Comparison of ENCODE assay signal across 8 cellular contexts in genomic region chr1:63366915-63367217, GRCh38. TPM values are rescaled to one million over a fixed set of nuclear protein-coding genes. Genes with fewer than 3 reads are reported as not detected.
DNase-seq lines count a peak whose midpoint lies in the region; ATAC-seq and TF ChIP-seq lines count a peak whose summit lies in the region.

No MANE protein-coding gene starts in this region.

- H3K36me3 ChIP-seq in left ventricle myocardium inferior (peaks cover 11% of the 10 kb centered on the region), mesenchymal stem cell (ENCODE audit: control insufficient read depth in 1 of 2, insufficient read depth in 2 of 2, low read depth in 1 of 2, low read length in 2 of 2) (peaks cover 0 to 7% of the 10 kb centered on the region in 2 experiments), urinary bladder (ENCODE audit: insufficient read depth) (no peaks in the 10 kb centered on the region)

- 85% methylated on average over 7 of the region's 7 CpGs for WGBS in mesenchymal stem cell
- 84% methylated on average over 7 of the region's 7 CpGs for WGBS in urinary bladder

- TF ChIP-seq CTCF in left ventricle myocardium inferior (IDR thresholded peaks at IDR 0.05; ENCODE audit: borderline replicate concordance) (no peak), astrocyte of the spinal cord (IDR thresholded peaks at IDR 0.05; ENCODE audit: low read depth, low read length) (no peak)

- H2BK120ac ChIP-seq in mesenchymal stem cell (ENCODE audit: low read depth, low read length): no peak overlapping the region

- H3K79me1 ChIP-seq in mesenchymal stem cell (replicated peaks; ENCODE audit: low read length, poor library complexity, severe bottlenecking): no peaks in the 10 kb centered on the region

- H3K4me2 ChIP-seq in mesenchymal stem cell (ENCODE audit: low read length, poor library complexity, severe bottlenecking): peak overlapping the region; percentile 86

- in situ Hi-C loops in astrocyte of the spinal cord (cut with HindIII; ENCODE audit: low sequenced_read_pairs): no loop called here

- intact Hi-C loops in left ventricle myocardium inferior (cut with micrococcal nuclease): no loop called here
- intact Hi-C loops in Right ventricle myocardium superior (cut with DNase I): no loop called here

- peak overlapping the region in 1 of 2 experiments; percentile 78 for H3K4ac ChIP-seq in mesenchymal stem cell (ENCODE audit: low read depth in 1 of 2, low read length in 2 of 2)

- no peak overlapping the region for H2AK5ac ChIP-seq in mesenchymal stem cell (ENCODE audit: low read length, severe bottlenecking)

- H4K8ac ChIP-seq in mesenchymal stem cell (ENCODE audit: low read length): peak overlapping the region; percentile 95

- H3K9ac ChIP-seq in mesenchymal stem cell (ENCODE audit: low read length): peak overlapping the region; percentile 90

- no peak overlapping the region for H3K23ac ChIP-seq in mesenchymal stem cell (ENCODE audit: low read length in 2 of 2)

- peak overlapping the region; percentile 99 for H2BK15ac ChIP-seq in mesenchymal stem cell (ENCODE audit: low read depth, poor library complexity, severe bottlenecking)

- ATAC-seq in Right ventricle myocardium superior (ENCODE audit: poor library complexity) (no peak), GM21825 (IDR thresholded peaks at IDR 0.05; ENCODE audit: unreplicated experiment) (no peak)

- H3K4me1 ChIP-seq in left ventricle myocardium inferior (peaks cover 17% of the 10 kb centered on the region), mesenchymal stem cell (ENCODE audit: control insufficient read depth, insufficient read depth, low read depth, low read length) (peaks cover 5% of the 10 kb centered on the region), urinary bladder (ENCODE audit: insufficient read depth) (no peaks in the 10 kb centered on the region)

- H3K27me3 ChIP-seq in left ventricle myocardium inferior (ENCODE audit: low read depth) (peaks cover 4% of the 10 kb centered on the region), mesenchymal stem cell (ENCODE audit: control insufficient read depth in 1 of 2, insufficient read depth in 1 of 2, low read length in 2 of 2) (no peaks in the 10 kb centered on the region)

- H3K9me3 ChIP-seq in left ventricle myocardium inferior (replicated peaks) (no peaks in the 10 kb centered on the region), mesenchymal stem cell (ENCODE audit: control insufficient read depth, low read length) (no peaks in the 10 kb centered on the region)

- H3K27ac ChIP-seq in left ventricle myocardium inferior (replicated peaks) (peak overlapping the region; percentile 86), mesenchymal stem cell (ENCODE audit: low read length, poor library complexity, severe bottlenecking) (no peak overlapping the region), urinary bladder (ENCODE audit: low read depth) (no peak overlapping the region)

- H2BK12ac ChIP-seq in mesenchymal stem cell (ENCODE audit: low read length in 2 of 2): no peak overlapping the region

- peak overlapping the region in 1 of 2 experiments; percentile 40 for H3K18ac ChIP-seq in mesenchymal stem cell (ENCODE audit: low read depth in 1 of 2, low read length in 2 of 2)

- DNase-seq in left ventricle myocardium inferior (no peak), Right ventricle myocardium superior (no peak), astrocyte of the spinal cord (ENCODE audit: low read depth, low spot score) (no peak), mesenchymal stem cell (no peak), DMS 273 (lab: John Stamatoyannopoulos, UW; ENCODE audit: unreplicated experiment) (no peak)
- no peak for DNase-seq in stimulated activated CD4-positive, alpha-beta T cell treated with anti-CD3 and anti-CD28 coated beads, Interleukin-4, amount 100 ng/mL, for 4 hours

- H4K91ac ChIP-seq in mesenchymal stem cell (ENCODE audit: low read length): no peak overlapping the region

- H3K14ac ChIP-seq in mesenchymal stem cell (ENCODE audit: low read length in 2 of 2): no peak overlapping the region

- H2BK5ac ChIP-seq in mesenchymal stem cell (ENCODE audit: low read depth, low read length, poor library complexity, severe bottlenecking): no peak overlapping the region

- H3K4me3 ChIP-seq in left ventricle myocardium inferior (peak overlapping the region; percentile 85), astrocyte of the spinal cord (ENCODE audit: low read depth, low read length) (peak overlapping the region; percentile 92), mesenchymal stem cell (ENCODE audit: insufficient read depth in 1 of 2, low read depth in 1 of 2, low read length in 2 of 2) (peak overlapping the region; percentile 86 to 99), urinary bladder (ENCODE audit: low read depth, low read length) (peak overlapping the region; percentile 72)

- H2AFZ ChIP-seq in mesenchymal stem cell (ENCODE audit: low read depth, low read length): peak overlapping the region; percentile 87

RNA-seq across cellular contexts. Expression of gene ALG6, which starts 0.6 kb away (rescaled TPM):
- total RNA-seq in left ventricle myocardium inferior (4.0 TPM), Right ventricle myocardium superior (4.2 TPM), urinary bladder (40.4 TPM)
- polyA plus RNA-seq in mesenchymal stem cell (2013, experiment 1 of 2): 4.5 TPM
- polyA plus RNA-seq in mesenchymal stem cell (2013, experiment 2 of 2): 4.9 TPM
- polyA plus RNA-seq in urinary bladder: 6.9 TPM

RNA-seq across cellular contexts. Expression of gene FOXD3, which starts 44.5 kb away (rescaled TPM):
- 0.11 TPM for total RNA-seq in left ventricle myocardium inferior
- total RNA-seq in Right ventricle myocardium superior: 0.24 TPM
- not detected for polyA plus RNA-seq in mesenchymal stem cell (2013, experiment 1 of 2)
- not detected for polyA plus RNA-seq in mesenchymal stem cell (2013, experiment 2 of 2)
- 2.9 TPM for total RNA-seq in urinary bladder
- polyA plus RNA-seq in urinary bladder: 1.1 TPM
